1 cellular context compared by ENCODE assay signal in the genomic region with DNA sequence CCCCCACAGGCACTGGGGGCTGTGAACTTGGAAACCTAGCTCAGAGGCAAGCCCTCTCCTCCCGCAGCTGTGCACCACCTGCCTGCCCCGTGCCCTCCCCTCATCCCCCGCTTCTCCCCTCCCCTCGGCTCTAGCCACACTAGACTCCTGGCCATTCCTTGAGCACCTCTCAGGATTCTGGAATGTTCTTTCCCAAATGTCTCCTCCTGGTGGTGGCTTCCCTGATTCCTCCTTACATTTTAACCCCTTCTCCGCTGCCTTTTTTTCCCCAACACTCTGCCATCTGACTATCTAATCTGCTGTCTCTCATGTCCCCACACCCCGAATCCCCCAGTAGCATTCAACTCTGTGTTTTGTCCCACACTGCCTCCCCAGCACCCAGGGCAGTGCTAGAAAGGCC.
TF ChIP-seq lines count a peak whose summit lies in the region.

No MANE protein-coding gene starts in this region.

TF ChIP-seq in GM12878, 131 proteins besides CTCF, POLR2A, EP300 and RAD21:
- TF ChIP-seq, protein P1, sequence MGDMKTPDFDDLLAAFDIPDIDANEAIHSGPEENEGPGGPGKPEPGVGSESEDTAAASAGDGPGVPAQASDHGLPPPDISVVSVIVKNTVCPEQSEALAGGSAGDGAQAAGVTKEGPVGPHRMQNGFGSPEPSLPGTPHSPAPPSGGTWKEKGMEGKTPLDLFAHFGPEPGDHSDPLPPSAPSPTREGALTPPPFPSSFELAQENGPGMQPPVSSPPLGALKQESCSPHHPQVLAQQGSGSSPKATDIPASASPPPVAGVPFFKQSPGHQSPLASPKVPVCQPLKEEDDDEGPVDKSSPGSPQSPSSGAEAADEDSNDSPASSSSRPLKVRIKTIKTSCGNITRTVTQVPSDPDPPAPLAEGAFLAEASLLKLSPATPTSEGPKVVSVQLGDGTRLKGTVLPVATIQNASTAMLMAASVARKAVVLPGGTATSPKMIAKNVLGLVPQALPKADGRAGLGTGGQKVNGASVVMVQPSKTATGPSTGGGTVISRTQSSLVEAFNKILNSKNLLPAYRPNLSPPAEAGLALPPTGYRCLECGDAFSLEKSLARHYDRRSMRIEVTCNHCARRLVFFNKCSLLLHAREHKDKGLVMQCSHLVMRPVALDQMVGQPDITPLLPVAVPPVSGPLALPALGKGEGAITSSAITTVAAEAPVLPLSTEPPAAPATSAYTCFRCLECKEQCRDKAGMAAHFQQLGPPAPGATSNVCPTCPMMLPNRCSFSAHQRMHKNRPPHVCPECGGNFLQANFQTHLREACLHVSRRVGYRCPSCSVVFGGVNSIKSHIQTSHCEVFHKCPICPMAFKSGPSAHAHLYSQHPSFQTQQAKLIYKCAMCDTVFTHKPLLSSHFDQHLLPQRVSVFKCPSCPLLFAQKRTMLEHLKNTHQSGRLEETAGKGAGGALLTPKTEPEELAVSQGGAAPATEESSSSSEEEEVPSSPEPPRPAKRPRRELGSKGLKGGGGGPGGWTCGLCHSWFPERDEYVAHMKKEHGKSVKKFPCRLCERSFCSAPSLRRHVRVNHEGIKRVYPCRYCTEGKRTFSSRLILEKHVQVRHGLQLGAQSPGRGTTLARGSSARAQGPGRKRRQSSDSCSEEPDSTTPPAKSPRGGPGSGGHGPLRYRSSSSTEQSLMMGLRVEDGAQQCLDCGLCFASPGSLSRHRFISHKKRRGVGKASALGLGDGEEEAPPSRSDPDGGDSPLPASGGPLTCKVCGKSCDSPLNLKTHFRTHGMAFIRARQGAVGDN (IDR thresholded peaks at IDR 0.05), result no peak
- TF ChIP-seq MYB (IDR thresholded peaks at IDR 0.05; ENCODE audit: borderline replicate concordance, low read depth, low read length), result no peak
- TF ChIP-seq, protein P2, sequence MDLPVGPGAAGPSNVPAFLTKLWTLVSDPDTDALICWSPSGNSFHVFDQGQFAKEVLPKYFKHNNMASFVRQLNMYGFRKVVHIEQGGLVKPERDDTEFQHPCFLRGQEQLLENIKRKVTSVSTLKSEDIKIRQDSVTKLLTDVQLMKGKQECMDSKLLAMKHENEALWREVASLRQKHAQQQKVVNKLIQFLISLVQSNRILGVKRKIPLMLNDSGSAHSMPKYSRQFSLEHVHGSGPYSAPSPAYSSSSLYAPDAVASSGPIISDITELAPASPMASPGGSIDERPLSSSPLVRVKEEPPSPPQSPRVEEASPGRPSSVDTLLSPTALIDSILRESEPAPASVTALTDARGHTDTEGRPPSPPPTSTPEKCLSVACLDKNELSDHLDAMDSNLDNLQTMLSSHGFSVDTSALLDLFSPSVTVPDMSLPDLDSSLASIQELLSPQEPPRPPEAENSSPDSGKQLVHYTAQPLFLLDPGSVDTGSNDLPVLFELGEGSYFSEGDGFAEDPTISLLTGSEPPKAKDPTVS (IDR thresholded peaks at IDR 0.05; ENCODE audit: low read depth, low read length), result peak; percentile 73; the same call in 1 of the 2 replicates
- TF ChIP-seq ASH2L (IDR thresholded peaks at IDR 0.05; ENCODE audit: borderline replicate concordance, low read depth), result no peak
